Comparison of ENCODE assay signal across 8 cellular contexts in the genomic region with DNA sequence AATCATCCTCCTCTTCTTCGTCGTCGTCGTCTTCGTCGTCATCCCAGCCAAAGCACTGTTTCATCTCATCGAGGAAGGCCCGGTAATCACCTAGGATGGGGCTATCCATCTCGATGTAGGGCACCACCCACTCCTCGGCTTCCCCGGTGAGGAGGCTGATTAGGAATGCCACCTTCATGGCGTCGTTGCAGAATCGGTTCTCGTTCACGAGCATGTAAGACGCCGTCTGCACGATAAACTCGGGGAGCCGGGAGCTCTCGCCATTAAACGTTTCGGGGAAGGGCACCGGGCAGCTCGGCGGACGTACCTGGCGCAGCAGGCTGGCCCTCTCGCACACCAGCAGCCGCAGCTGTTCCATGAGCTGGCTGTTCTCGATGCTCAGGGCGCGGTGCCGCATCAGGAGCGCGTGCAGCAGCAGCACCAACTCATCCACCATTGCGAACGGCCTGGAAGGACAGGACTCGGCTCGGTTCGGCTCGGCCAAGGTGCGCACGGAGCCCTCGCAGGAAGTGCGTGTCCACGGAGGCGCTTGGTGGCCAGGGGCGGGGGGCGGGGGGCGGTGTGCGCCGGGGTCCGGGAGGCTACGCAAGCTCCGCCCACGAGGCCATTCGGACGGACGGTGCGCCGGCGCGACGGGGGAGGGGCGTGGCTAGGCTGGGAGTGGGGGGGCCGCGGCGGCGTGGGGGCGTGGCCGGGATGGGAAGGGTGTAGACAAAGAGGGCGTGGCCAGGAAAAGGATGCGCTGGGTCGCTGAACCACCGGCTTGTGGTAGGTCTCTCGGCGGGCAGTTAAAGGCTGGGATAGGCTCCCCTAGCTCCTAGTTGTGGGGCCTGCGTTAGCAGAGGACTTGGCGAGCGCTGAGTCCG. TPM values are rescaled to one million over a fixed set of nuclear protein-coding genes. Genes with fewer than 3 reads are reported as not detected.
DNase-seq lines count a peak whose midpoint lies in the region; ATAC-seq lines count a peak whose summit lies in the region.

A gene (minus strand): TSS at position 544 of the 866 bp plus-strand sequence. CDS start 108 bp downstream, at position 436.

- peak within 1 kb of the TSS; percentile 11; the same call in 1 of the 2 replicates for H3K4me3 ChIP-seq in GM08714 (ENCODE audit: low read length)
- H3K4me3 ChIP-seq in esophagus (ENCODE audit: low read depth in 1 of 2, low read length in 2 of 2): peak within 1 kb of the TSS; percentile 56 to 67
- H3K4me3 ChIP-seq in mucosa of rectum (ENCODE audit: low read length in 2 of 2): peak within 1 kb of the TSS; percentile 59 to 63

- peak; percentile 15 for DNase-seq in NCI-H526 treated with DMSO at 0.1 percent for 48 hours (lab: John Stamatoyannopoulos, UW)
- peak; percentile 55 to 76 for DNase-seq in activated T-cell treated with anti-CD3 and anti-CD28 coated beads, Interleukin-2, amount 50 U/mL, for 72 hours
- DNase-seq in stimulated activated CD8-positive, alpha-beta memory T cell treated with anti-CD3 and anti-CD28 coated beads, Interleukin-2, amount 100 ng/mL, for 1 hour (ENCODE audit: low read depth in 2 of 2): peak; percentile 29 to 48

- H3K4me1 Mint-ChIP-seq in activated T-cell treated with anti-CD3 and anti-CD28 coated beads, Interleukin-2, amount 50 U/mL, for 72 hours (ENCODE audit: low read depth): peaks cover 5% of the 10 kb centered on the region

- H3K27me3 ChIP-seq in esophagus (ENCODE audit: control insufficient read depth in 1 of 2, insufficient read depth in 2 of 2, low read length in 2 of 2) (no peaks in the 10 kb centered on the region), mucosa of rectum (ENCODE audit: control insufficient read depth in 2 of 2, insufficient read depth in 2 of 2, low read length in 2 of 2) (no peaks in the 10 kb centered on the region)

- no peaks in the 10 kb centered on the region for H3K9me3 ChIP-seq in esophagus (ENCODE audit: control insufficient read depth in 2 of 2, insufficient read depth in 1 of 2, low read depth in 1 of 2, low read length in 1 of 2)
- no peaks in the 10 kb centered on the region for H3K9me3 ChIP-seq in mucosa of rectum (ENCODE audit: control insufficient read depth in 2 of 2, low read length in 2 of 2)

- no peaks in the 10 kb centered on the region for H3K9me3 Mint-ChIP-seq in activated T-cell treated with anti-CD3 and anti-CD28 coated beads, Interleukin-2, amount 50 U/mL, for 72 hours

- H3K4me3 Mint-ChIP-seq in activated T-cell treated with anti-CD3 and anti-CD28 coated beads, Interleukin-2, amount 50 U/mL, for 72 hours: peak within 1 kb of the TSS; percentile 65 to 80

- H3K27ac ChIP-seq in esophagus (ENCODE audit: low read depth in 2 of 2, low read length in 1 of 2) (peak within 1 kb of the TSS in 1 of 2 donors; percentile 26), mucosa of rectum (ENCODE audit: low read depth in 2 of 2, low read length in 2 of 2) (no peak within 1 kb of the TSS)

- no peaks in the 10 kb centered on the region for H3K36me3 ChIP-seq in esophagus (ENCODE audit: control insufficient read depth in 2 of 2, insufficient read depth in 2 of 2, low read length in 1 of 2)
- H3K36me3 ChIP-seq in mucosa of rectum (ENCODE audit: control insufficient read depth in 2 of 2, insufficient read depth in 2 of 2, low read length in 2 of 2): no peaks in the 10 kb centered on the region

- H3K27me3 Mint-ChIP-seq in activated T-cell treated with anti-CD3 and anti-CD28 coated beads, Interleukin-2, amount 50 U/mL, for 72 hours (ENCODE audit: low read depth): peaks cover 34% of the 10 kb centered on the region

- no peaks in the 10 kb centered on the region for H3K4me1 ChIP-seq in esophagus (ENCODE audit: control insufficient read depth in 2 of 2, insufficient read depth in 2 of 2, low read length in 1 of 2)
- H3K4me1 ChIP-seq in mucosa of rectum (ENCODE audit: control insufficient read depth in 2 of 2, insufficient read depth in 2 of 2, low read length in 2 of 2): no peaks in the 10 kb centered on the region

- WGBS in esophagus, 2 donors: 1 to 29% methylated on average over 68 to 83 of the region's 83 CpGs

- no peak within 1 kb of the TSS for H3K27ac Mint-ChIP-seq in activated T-cell treated with anti-CD3 and anti-CD28 coated beads, Interleukin-2, amount 50 U/mL, for 72 hours

- no peak within 1 kb of the TSS for H3K9ac ChIP-seq in mucosa of rectum (ENCODE audit: low read depth in 1 of 2, low read length in 2 of 2)

- ATAC-seq in activated T-cell treated with anti-CD3 and anti-CD28 coated beads, Interleukin-2, amount 50 U/mL, for 72 hours (replicated peaks in 1 of 2): peak; percentile 80 to 89
- ATAC-seq in HG02759 (IDR thresholded peaks at IDR 0.05; ENCODE audit: unreplicated experiment) (no peak), HG03045 (IDR thresholded peaks at IDR 0.05; ENCODE audit: unreplicated experiment) (no peak)

- H3K36me3 Mint-ChIP-seq in activated T-cell treated with anti-CD3 and anti-CD28 coated beads, Interleukin-2, amount 50 U/mL, for 72 hours (ENCODE audit: insufficient read depth in 2 of 2): peaks cover 0 to 2% of the 10 kb centered on the region in 2 donors

RNA-seq across cellular contexts. Expression of the gene that starts here (rescaled TPM):
- total RNA-seq in activated T-cell treated with anti-CD3 and anti-CD28 coated beads, Interleukin-2, amount 50 U/mL, for 72 hours: 1 to 10 TPM; 2.3 to 5.8 TPM
- 10 to 100 TPM; 12.3 to 19.1 TPM for polyA plus RNA-seq in esophagus

Comparison
In these comparisons a context has a peak if more than half of its experiments do, and no peak if none do; other contexts are left out.
1. H3K4me3 ChIP-seq: peak in every context shown above with its lines; median percentile 62 in esophagus; 61 in mucosa of rectum; 11 in GM08714.
2. DNase-seq: peak in every context shown above with its lines; median percentile 66 in activated T-cell treated with anti-CD3 and anti-CD28 coated beads, Interleukin-2, amount 50 U/mL, for 72 hours; 38 in stimulated activated CD8-positive, alpha-beta memory T cell treated with anti-CD3 and anti-CD28 coated beads, Interleukin-2, amount 100 ng/mL, for 1 hour; 15 in NCI-H526 treated with DMSO at 0.1 percent for 48 hours.
3. ATAC-seq: peak in activated T-cell treated with anti-CD3 and anti-CD28 coated beads, Interleukin-2, amount 50 U/mL, for 72 hours (2 of 2); none in HG02759 (single experiment) and HG03045 (single experiment).